In the genomic region with DNA sequence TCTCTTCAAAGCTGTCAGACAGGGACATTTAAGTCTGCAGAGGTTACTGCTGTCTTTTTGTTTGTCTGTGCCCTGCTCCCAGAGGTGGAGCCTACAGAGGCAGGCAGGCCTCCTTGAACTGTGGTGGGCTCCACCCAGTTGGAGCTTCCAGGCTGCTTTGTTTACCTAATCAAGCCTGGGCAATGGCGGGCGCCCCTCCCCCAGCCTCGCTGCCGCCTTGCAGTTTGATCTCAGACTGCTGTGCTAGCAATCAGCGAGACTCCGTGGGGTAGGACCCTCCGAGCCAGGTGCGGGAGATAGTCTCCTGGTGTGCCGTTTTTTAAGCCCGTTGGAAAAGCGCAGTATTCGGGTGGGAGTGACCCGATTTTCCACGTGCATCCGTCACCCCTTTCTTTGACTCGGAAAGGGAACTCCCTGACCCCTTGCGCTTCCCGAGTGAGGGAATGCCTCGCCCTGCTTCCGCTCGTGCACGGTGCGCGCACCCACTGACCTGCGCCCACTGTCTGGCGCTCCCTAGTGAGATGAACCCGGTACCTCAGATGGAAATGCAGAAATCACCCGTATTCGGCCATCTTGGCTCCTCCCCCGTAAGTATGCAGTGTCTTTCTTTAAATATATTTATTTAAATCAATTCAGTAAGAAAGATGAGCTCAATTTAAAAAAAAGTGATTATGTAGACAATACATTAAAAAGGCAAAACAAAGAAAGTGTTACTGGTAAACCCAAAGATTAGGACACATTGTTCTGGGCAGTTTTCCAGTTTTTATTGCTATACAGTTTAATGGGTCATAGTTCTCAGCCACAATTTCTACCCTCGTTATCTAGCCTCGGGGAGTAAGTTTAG, we compare ENCODE assay signal across 8 cellular contexts.
DNase-seq lines count a peak whose midpoint lies in the region; ATAC-seq and TF ChIP-seq lines count a peak whose summit lies in the region.
"Not testable (repeated sequence)": the region's sequence is repeated elsewhere in the genome, so short reads cannot be mapped to it uniquely, and the experiment has no call there.

No MANE protein-coding gene starts in this region.

- H2BK15ac ChIP-seq in H9 (ENCODE audit: low read depth, low read length) = not testable (repeated sequence)

- not testable (repeated sequence) for H3K36me3 ChIP-seq in Caco-2 (ENCODE audit: control insufficient read depth, insufficient read depth, low read length); mucosa of descending colon (ENCODE audit: low read depth)

- POLR2A ChIA-PET in Caco-2 (lab: Charles Lee) = not testable (repeated sequence)

- H3K23me2 ChIP-seq in H9 (ENCODE audit: insufficient read length, low read depth, low read length, poor library complexity, severe bottlenecking) = not testable (repeated sequence)

- H2AK5ac ChIP-seq in H9 (ENCODE audit: insufficient read length, low read length) = not testable (repeated sequence)

- H3K4me3 ChIP-seq in Caco-2 (ENCODE audit: low read depth, low read length) (peak overlapping the region; percentile 32), LNCaP clone FGC (ENCODE audit: low read depth, low read length) (peak overlapping the region; percentile 15; the same call in 1 of the 2 replicates)
- H3K4me3 ChIP-seq in mucosa of descending colon = not testable (repeated sequence)

- H3K9me3 Mint-ChIP-seq in Caco-2 (ENCODE audit: unreplicated experiment); H9; brain: not testable (repeated sequence)
- peaks cover 20% of the 10 kb centered on the region for H3K9me3 Mint-ChIP-seq in osteocyte (ENCODE audit: unreplicated experiment)

- not testable (repeated sequence) for H2BK20ac ChIP-seq in H9 (ENCODE audit: low read depth, low read length, poor library complexity, severe bottlenecking)

- H2AFZ ChIP-seq in H9 (ENCODE audit: low read length) = not testable (repeated sequence)

- not testable (repeated sequence) for H3K18ac ChIP-seq in H9 (ENCODE audit: insufficient read length, low read depth, low read length)

- not testable (repeated sequence) for H3K4ac ChIP-seq in H9 (ENCODE audit: low read depth, low read length)

- not testable (repeated sequence) for H3K4me1 ChIP-seq in Caco-2; H9 (ENCODE audit: insufficient read depth, low read length); mucosa of descending colon (ENCODE audit: low read depth)

- not testable (repeated sequence) for H2BK12ac ChIP-seq in H9 (ENCODE audit: insufficient read length, low read depth, low read length)

- WGBS in H9 (ENCODE audit: extremely low coverage, insufficient read length, low lambda C conversion rate) = no CpG with 5 or more reads among the region's 32 CpGs

- intact Hi-C loops in Caco-2 (cut with micrococcal nuclease; ENCODE audit: unreplicated experiment); mucosa of descending colon (cut with DNase I, micrococcal nuclease): not testable (repeated sequence)

- H3K27ac ChIP-seq in H9 (ENCODE audit: insufficient read length, low read depth, low read length) = not testable (repeated sequence)

- ATAC-seq in mucosa of descending colon = peak; percentile 83

- H4K8ac ChIP-seq in H9 (replicated peaks; ENCODE audit: insufficient read length, low read depth, low read length) = not testable (repeated sequence)

- not testable (repeated sequence) for H3K14ac ChIP-seq in H9 (ENCODE audit: insufficient read depth, low read length)

- not testable (repeated sequence) for H3K36me3 Mint-ChIP-seq in Caco-2 (ENCODE audit: insufficient read depth, unreplicated experiment); H9 (ENCODE audit: insufficient read depth in 1 of 3, low read depth in 3 of 3); brain; osteocyte (ENCODE audit: unreplicated experiment)

- not testable (repeated sequence) for BruUV-seq in Caco-2 (replicated peaks; lab: Mats Ljungman, UMichigan)

- H3K23ac ChIP-seq in H9 (ENCODE audit: insufficient read length, low read depth, low read length) = not testable (repeated sequence)

- DNase-seq in Caco-2 = peak; percentile 64 to 68
- DNase-seq in H9 = peak; percentile 45
- DNase-seq in LNCaP clone FGC (ENCODE audit: low read depth) = peak; percentile 33
- DNase-seq in NCI-H526 treated with DMSO at 0.1 percent for 48 hours (lab: John Stamatoyannopoulos, UW) = peak; percentile 14
- DNase-seq in SHP77 treated with DMSO at 0.1 percent for 48 hours (lab: John Stamatoyannopoulos, UW) = peak; percentile 5
- DNase-seq in mucosa of descending colon = peak; percentile 78 to 80 (median 78)
- DNase-seq in osteocyte (ENCODE audit: extremely low spot score, unreplicated experiment) = not testable (repeated sequence)

- H3K27ac Mint-ChIP-seq in Caco-2 (ENCODE audit: unreplicated experiment); osteocyte (ENCODE audit: unreplicated experiment): not testable (repeated sequence)
- peak overlapping the region; percentile 85 to 98 (median 97); a peak in 5 of 7 replicates for H3K27ac Mint-ChIP-seq in H9
- H3K27ac Mint-ChIP-seq in brain = peak overlapping the region in 3 of 5 experiments; percentile 2 to 81 (median 56)

- H3K9me3 ChIP-seq in Caco-2; H9 (ENCODE audit: control insufficient read depth, low read depth, low read length); mucosa of descending colon: not testable (repeated sequence)

- not testable (repeated sequence) for H2BK120ac ChIP-seq in H9 (ENCODE audit: low read depth, low read length, poor library complexity, severe bottlenecking)

- H3K79me2 ChIP-seq in H9 (ENCODE audit: insufficient read depth, low read length) = not testable (repeated sequence)

- not testable (repeated sequence) for H4K5ac ChIP-seq in H9 (ENCODE audit: insufficient read length, low read depth, low read length)

- TF ChIP-seq CTCF in Caco-2 (IDR thresholded peaks at IDR 0.05; ENCODE audit: insufficient read depth in 1 of 2, low read depth in 1 of 2, low read length in 1 of 2, severe bottlenecking in 1 of 2, unreplicated experiment in 1 of 2) (peak in 1 of 2 experiments; percentile 13), H9 (conservative IDR thresholded peaks at IDR 0.05) (peak; percentile 34; the same call in 1 of the 3 replicates)
- not testable (repeated sequence) for TF ChIP-seq CTCF in LNCaP clone FGC (IDR thresholded peaks at IDR 0.05; ENCODE audit: control insufficient read depth, extremely low read depth, insufficient read depth); brain (conservative IDR thresholded peaks at IDR 0.05); mucosa of descending colon (IDR thresholded peaks at IDR 0.05); osteocyte (IDR thresholded peaks at IDR 0.05)

- H4K91ac ChIP-seq in H9 (ENCODE audit: insufficient read length, low read depth, low read length) = not testable (repeated sequence)

- H3K9ac ChIP-seq in H9 (ENCODE audit: extremely low read depth, insufficient read length, low read length) = not testable (repeated sequence)

- H3T11ph ChIP-seq in H9 (ENCODE audit: low read length) = not testable (repeated sequence)

- H3K27me3 Mint-ChIP-seq in Caco-2 (ENCODE audit: insufficient read depth, unreplicated experiment); H9 (ENCODE audit: low read depth); brain; osteocyte (ENCODE audit: unreplicated experiment): not testable (repeated sequence)

- H3K79me1 ChIP-seq in H9 (ENCODE audit: insufficient read depth, low read depth, low read length, poor library complexity, severe bottlenecking) = not testable (repeated sequence)

- not testable (repeated sequence) for H3K56ac ChIP-seq in H9 (ENCODE audit: insufficient read length, low read depth, low read length)

- H3K27me3 ChIP-seq in Caco-2 (replicated peaks; ENCODE audit: control insufficient read depth, insufficient read depth, low read length); H9 (ENCODE audit: insufficient read depth, low read length): not testable (repeated sequence)

- H2BK5ac ChIP-seq in H9 (ENCODE audit: insufficient read length, low read length) = not testable (repeated sequence)

- H3K4me2 ChIP-seq in H9 (ENCODE audit: insufficient read depth, insufficient read length, low read length) = not testable (repeated sequence)

- H3K4me3 Mint-ChIP-seq in Caco-2 (ENCODE audit: unreplicated experiment) (peak overlapping the region; percentile 76), H9 (peak overlapping the region in 1 of 2 experiments; percentile 62; a peak in 2 of 5 replicates), brain (peak overlapping the region in 1 of 5 experiments; percentile 37), osteocyte (ENCODE audit: unreplicated experiment) (peak overlapping the region; percentile 55)

- not testable (repeated sequence) for H3K4me1 Mint-ChIP-seq in Caco-2 (ENCODE audit: low read depth, unreplicated experiment); osteocyte (ENCODE audit: unreplicated experiment)
- H3K4me1 Mint-ChIP-seq in H9 (peaks cover 16 to 22% of the 10 kb centered on the region in 2 experiments), brain (peaks cover 21% of the 10 kb centered on the region)

- not testable (repeated sequence) for H4K20me1 ChIP-seq in H9 (ENCODE audit: control insufficient read depth, insufficient read depth, insufficient read length)

- CTCF ChIA-PET in Caco-2 (lab: Charles Lee) = not testable (repeated sequence)
